ENCODE assay signal across 1 cellular context in the genomic region with DNA sequence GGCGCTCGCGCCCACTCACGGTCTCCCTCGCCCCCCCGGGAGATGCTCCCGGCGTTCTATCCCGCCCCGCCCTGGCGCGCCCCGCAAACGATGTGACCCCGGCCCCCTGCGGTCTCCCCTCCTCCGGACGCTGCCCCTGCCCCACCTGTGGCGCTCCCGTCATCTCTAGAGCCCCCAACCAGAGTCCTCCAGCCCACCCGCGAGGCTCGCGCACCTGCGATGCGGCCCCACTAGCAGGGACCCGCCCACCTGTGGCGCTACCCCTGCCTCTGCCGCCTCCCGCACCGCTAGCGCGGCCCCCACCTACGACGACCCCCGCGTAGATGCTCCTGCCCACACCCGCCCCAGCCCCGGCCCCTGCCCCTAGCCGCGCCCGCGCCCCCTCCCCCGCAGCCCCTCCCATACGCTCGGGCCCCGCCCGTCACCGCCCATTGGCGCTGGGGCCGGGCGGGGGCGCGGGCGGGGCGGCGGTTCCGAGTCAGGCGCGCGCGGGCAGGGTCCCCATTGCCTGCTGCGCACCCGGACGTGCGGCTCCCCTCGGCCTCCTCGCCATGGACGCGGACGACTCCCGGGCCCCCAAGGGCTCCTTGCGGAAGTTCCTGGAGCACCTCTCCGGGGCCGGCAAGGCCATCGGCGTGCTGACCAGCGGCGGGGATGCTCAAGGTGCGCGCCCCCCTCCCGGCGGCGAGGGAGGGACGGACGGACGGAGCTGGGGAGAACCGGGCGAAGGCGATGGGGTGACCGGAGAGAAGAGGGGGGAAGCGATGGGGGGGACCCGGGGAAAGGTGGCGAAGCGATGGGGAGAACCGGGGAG.
A peak's percentile ranks its signal among the peaks of the same experiment; 100 is the strongest.
TF ChIP-seq lines count a peak whose summit lies in the region.

PFKP (plus strand) TSS at position 504 of the 814 bp plus-strand sequence; CDS start at position 552, 48 bp downstream.

TF ChIP-seq in H1, 55 proteins besides CTCF, POLR2A, EP300 and RAD21:
- TF ChIP-seq TAF7 (optimal IDR thresholded peaks at IDR 0.05; ENCODE audit: borderline replicate concordance, low read depth, low read length) (peak; percentile 61), GTF2F1 (IDR thresholded peaks at IDR 0.05; ENCODE audit: borderline replicate concordance, low read depth, low read length) (no peak), PHF8 (conservative IDR thresholded peaks at IDR 0.05; ENCODE audit: low read depth, low read length) (peak; percentile 41; the same call in 1 of the 2 replicates), TBP (IDR thresholded peaks at IDR 0.05; ENCODE audit: low read depth, low read length) (peak; percentile 18; the same call in 1 of the 2 replicates), TAF1 (IDR thresholded peaks at IDR 0.05; ENCODE audit: low read depth, low read length) (0 out of 2 replicates have a peak, but pooled peaks have one; percentile 59), ASH2L (IDR thresholded peaks at IDR 0.05; ENCODE audit: low read length) (peak; percentile 39), USF2 (IDR thresholded peaks at IDR 0.05; ENCODE audit: low read length) (no peak)
